1 cellular context compared by ENCODE assay signal in genomic region chr3:105822171-105823123, GRCh38.
TF ChIP-seq lines count a peak whose summit lies in the region.

No MANE protein-coding gene starts in this region.

TF ChIP-seq in IMR-90, 13 proteins besides CTCF, POLR2A, EP300 and RAD21:
- TF ChIP-seq USF2 (IDR thresholded peaks at IDR 0.05; ENCODE audit: low read depth, low read length) (no peak), NFE2L2 (IDR thresholded peaks at IDR 0.05; ENCODE audit: low read depth, low read length) (no peak), CEBPB (IDR thresholded peaks at IDR 0.05; ENCODE audit: low read depth, low read length) (no peak), MAFK (IDR thresholded peaks at IDR 0.05; ENCODE audit: low read depth, low read length) (no peak), CHD1 (IDR thresholded peaks at IDR 0.05; ENCODE audit: low read depth, low read length) (no peak), SMC3 (IDR thresholded peaks at IDR 0.05; ENCODE audit: low read depth, low read length) (no peak), MAZ (IDR thresholded peaks at IDR 0.05; ENCODE audit: borderline replicate concordance, low read depth, low read length) (no peak), RCOR1 (IDR thresholded peaks at IDR 0.05; ENCODE audit: insufficient replicate concordance, low read length) (no peak), FOS (IDR thresholded peaks at IDR 0.05; ENCODE audit: low read depth, low read length) (no peak), BHLHE40 (IDR thresholded peaks at IDR 0.05; ENCODE audit: low read depth, low read length) (no peak), RFX5 (IDR thresholded peaks at IDR 0.05; ENCODE audit: low read depth, low read length) (no peak), ELK1 (IDR thresholded peaks at IDR 0.05; ENCODE audit: borderline replicate concordance, low read depth, low read length) (no peak), MXI1 (IDR thresholded peaks at IDR 0.05; ENCODE audit: borderline replicate concordance, low read depth, low read length) (no peak)
